Comparison of ENCODE assay signal across 16 cellular contexts in the genomic region with DNA sequence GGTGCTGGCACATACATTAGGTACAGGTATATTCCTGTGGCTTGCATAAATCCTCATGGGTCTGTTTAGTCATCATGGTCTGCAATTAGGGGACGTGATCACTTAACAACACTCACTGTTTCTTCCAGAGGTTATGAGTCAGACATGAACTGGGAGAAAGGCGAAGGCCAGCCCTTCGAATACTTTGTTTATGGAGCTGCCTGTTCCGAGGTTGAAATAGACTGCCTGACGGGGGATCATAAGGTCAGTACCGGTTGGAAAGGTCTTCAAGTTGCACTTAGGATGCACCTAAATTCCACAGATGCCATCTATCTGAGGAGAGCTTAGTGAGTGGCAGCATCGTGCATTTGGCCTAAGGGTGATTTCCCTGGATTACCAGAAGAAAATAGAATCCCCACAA.
DNase-seq lines count a peak whose midpoint lies in the region; ATAC-seq and TF ChIP-seq lines count a peak whose summit lies in the region.
"Had no signal": no experiment of that assay in that cellular context is flagged by ENCODE, and none has a peak within 500 bp of the region (broad histone marks: within the 10 kb centered on the region; RNA-seq: fewer than 3 reads in every experiment).

No MANE protein-coding gene starts in this region.

- no peak overlapping the region for H3K9ac ChIP-seq in GM23248

- peak; percentile 75 for DNase-seq in GM23248
- peak; percentile 94 for DNase-seq in RWPE1 (ENCODE audit: low spot score)
- DNase-seq in fibroblast of mammary gland (ENCODE audit: low read depth), result peak; percentile 88
- DNase-seq in osteoblast (ENCODE audit: insufficient read length, low spot score, missing footprints), result no peak
- DNase-seq in thyroid gland, result no peak
- DNase-seq in C1 segment of cervical spinal cord (lab: John Stamatoyannopoulos, UW), result no peak
- DNase-seq: aorta; kidney; NCI-H1417; NCI-H82; stimulated activated CD4-positive, alpha-beta T cell treated with anti-CD3 and anti-CD28 coated beads, Interleukin-1b, Interleukin-23, amount 100 ng/mL, for 48 hours; stimulated activated naive B cell treated with anti-CD40 and anti-IgM and Interleukin-4, amounts not matched to agents 10 μg/mL and 1 μg/mL and 100 μg/mL, for 72 hours; T-helper 2 cell had no signal

- H4K20me1 ChIP-seq in GM23248 (ENCODE audit: insufficient read depth), result no peaks in the 10 kb centered on the region
- H4K20me1 ChIP-seq in osteoblast (ENCODE audit: insufficient read depth, low read length), result no peaks in the 10 kb centered on the region

- H3K4me2 ChIP-seq in GM23248 (ENCODE audit: unreplicated experiment), result no peak overlapping the region
- H3K4me2 ChIP-seq in osteoblast (ENCODE audit: insufficient read depth, low read length), result peak overlapping the region; percentile 60

- intact Hi-C loops in thyroid gland (cut with DNase I), result no loop called here

- H3K4me1 ChIP-seq in GM23248 (ENCODE audit: insufficient read depth), result peaks cover 12% of the 10 kb centered on the region
- peaks cover 9% of the 10 kb centered on the region for H3K4me1 ChIP-seq in osteoblast (ENCODE audit: insufficient read depth, low read length)
- H3K4me1 ChIP-seq in thyroid gland, result no peaks in the 10 kb centered on the region

- H3K9me3 ChIP-seq in GM23248 (ENCODE audit: low read depth) (no peaks in the 10 kb centered on the region), osteoblast (ENCODE audit: low read depth, low read length) (no peaks in the 10 kb centered on the region), thyroid gland (no peaks in the 10 kb centered on the region)
- H3K9me3 ChIP-seq: neutrophil had no signal

- no peak overlapping the region for H2AFZ ChIP-seq in GM23248
- peak overlapping the region; percentile 53 for H2AFZ ChIP-seq in osteoblast (ENCODE audit: low read length)

- TF ChIP-seq POLR2A in thyroid gland (IDR thresholded peaks at IDR 0.05), result no peak

- H3K36me3 ChIP-seq in GM23248 (ENCODE audit: low read depth) (peaks cover 7% of the 10 kb centered on the region; the same call in 1 of the 2 replicates), osteoblast (ENCODE audit: insufficient read depth, low read length) (no peaks in the 10 kb centered on the region), thyroid gland (no peaks in the 10 kb centered on the region)
- H3K36me3 ChIP-seq: neutrophil had no signal

- TF ChIP-seq CTCF in RWPE1 (conservative IDR thresholded peaks at IDR 0.05; ENCODE audit: low read depth) (no peak), fibroblast of mammary gland (conservative IDR thresholded peaks at IDR 0.05; ENCODE audit: control insufficient read depth, insufficient read depth, low read depth, low read length) (no peak), osteoblast (IDR thresholded peaks at IDR 0.05; ENCODE audit: extremely low read depth, low read depth, low read length) (no peak), thyroid gland (IDR thresholded peaks at IDR 0.05) (no peak)

- H3K27me3 ChIP-seq in GM23248 (replicated peaks; ENCODE audit: insufficient read depth), result no peaks in the 10 kb centered on the region
- H3K27me3 ChIP-seq in osteoblast (ENCODE audit: insufficient read depth, low read length), result no peaks in the 10 kb centered on the region
- H3K27me3 ChIP-seq in thyroid gland, result no peaks in the 10 kb centered on the region
- H3K27me3 ChIP-seq: neutrophil had no signal

- H3F3A ChIP-seq in GM23248 (ENCODE audit: insufficient read depth), result no peaks in the 10 kb centered on the region

- H3K79me2 ChIP-seq in GM23248 (ENCODE audit: insufficient read depth), result no peaks in the 10 kb centered on the region
- H3K79me2 ChIP-seq in osteoblast (ENCODE audit: insufficient read depth, low read length), result no peaks in the 10 kb centered on the region

- peak overlapping the region; percentile 12; the same call in 1 of the 2 replicates for H3K27ac ChIP-seq in GM23248
- H3K27ac ChIP-seq in RWPE1, result no peak overlapping the region; the same call in 1 of the 2 replicates
- H3K27ac ChIP-seq in osteoblast (ENCODE audit: low read depth, low read length), result no peak overlapping the region
- no peak overlapping the region for H3K27ac ChIP-seq in thyroid gland
- H3K27ac ChIP-seq: neutrophil had no signal

- no peak overlapping the region for H3K4me3 ChIP-seq in GM23248
- no peak overlapping the region for H3K4me3 ChIP-seq in fibroblast of mammary gland (ENCODE audit: control insufficient read depth, low read depth, low read length)
- no peak overlapping the region for H3K4me3 ChIP-seq in osteoblast (ENCODE audit: insufficient read depth, low read length)
- no peak overlapping the region for H3K4me3 ChIP-seq in thyroid gland (replicated peaks in 1 of 3)

- H3K9me2 ChIP-seq in GM23248 (ENCODE audit: insufficient read depth), result no peaks in the 10 kb centered on the region

- ATAC-seq in HG02763 (IDR thresholded peaks at IDR 0.05; ENCODE audit: unreplicated experiment) (no peak), GM18517 (IDR thresholded peaks at IDR 0.05; ENCODE audit: unreplicated experiment) (no peak)
- ATAC-seq: stimulated activated naive B cell treated with anti-CD40 and anti-IgM and Interleukin-4, amounts not matched to agents 10 μg/mL and 1 μg/mL and 100 μg/mL, for 72 hours had no signal

- 29 to 32% methylated on average over 7 of the region's 7 CpGs for WGBS in GM23248 (ENCODE audit: low coverage in 1 of 2, low lambda C conversion rate in 2 of 2, missing lambda C conversion rate in 2 of 2), 2 experiments
- 56 to 60% methylated on average over 7 of the region's 7 CpGs for WGBS in thyroid gland, 2 donors

- POLR2A ChIA-PET in RWPE1 (lab: Yijun Ruan, JAX; ENCODE audit: low non-redundant PET), result no interaction called here

- in situ Hi-C loops in GM23248 (cut with MboI), result no loop called here

- CTCF ChIA-PET in RWPE1 (lab: Yijun Ruan, JAX), result interaction anchor here (1.5 kb wide), 1 partner anchor 41 kb away, joined by 8 read pairs; no protein-coding TSS in a partner anchor

Comparison
In these comparisons a context has a peak if more than half of its experiments do, and no peak if none do; other contexts are left out.
1. DNase-seq: peak in GM23248 (single experiment), RWPE1 (single experiment) and fibroblast of mammary gland (single experiment); none in osteoblast (single experiment), thyroid gland (0 of 2) and C1 segment of cervical spinal cord (0 of 14).